10 cellular contexts compared by ENCODE assay signal in genomic region chr21:16454371-16454770, GRCh38.
DNase-seq lines count a peak whose midpoint lies in the region; ATAC-seq and TF ChIP-seq lines count a peak whose summit lies in the region.
"Had no signal": no experiment of that assay in that cellular context is flagged by ENCODE, and none has a peak within 500 bp of the region (broad histone marks: within the 10 kb centered on the region; RNA-seq: fewer than 3 reads in every experiment).

No MANE protein-coding gene starts in this region.

- no peak overlapping the region for H3K4me3 ChIP-seq in dorsolateral prefrontal cortex

- H3K27me3 ChIP-seq in dorsolateral prefrontal cortex: no peaks in the 10 kb centered on the region

- no peak for ATAC-seq in HG02840 (IDR thresholded peaks at IDR 0.05; ENCODE audit: low FRiP score, unreplicated experiment)
- ATAC-seq in HG02610 (IDR thresholded peaks at IDR 0.05; ENCODE audit: unreplicated experiment): no peak
- ATAC-seq: activated T-helper 17 cell treated with anti-CD3 and anti-CD28 coated beads, Interleukin-2, amount 50 U/mL, for 72 hours had no signal

- in situ Hi-C loops in G401 (cut with HindIII; ENCODE audit: low sequenced_read_pairs): no loop called here

- H3K4me3 Mint-ChIP-seq in mesothelial cell of epicardium: no peak overlapping the region
- no peak overlapping the region for H3K4me3 Mint-ChIP-seq in activated naive CD8-positive, alpha-beta T cell treated with anti-CD3 and anti-CD28 coated beads for 36 hours
- H3K4me3 Mint-ChIP-seq: activated T-helper 17 cell treated with anti-CD3 and anti-CD28 coated beads, Interleukin-2, amount 50 U/mL, for 72 hours; naive B cell had no signal

- peak overlapping the region in 1 of 59 donors; percentile 36 for H3K27ac ChIP-seq in dorsolateral prefrontal cortex

- peaks cover 33% of the 10 kb centered on the region for H3K4me1 Mint-ChIP-seq in mesothelial cell of epicardium
- H3K4me1 Mint-ChIP-seq in activated naive CD8-positive, alpha-beta T cell treated with anti-CD3 and anti-CD28 coated beads for 36 hours: no peaks in the 10 kb centered on the region
- H3K4me1 Mint-ChIP-seq: activated T-helper 17 cell treated with anti-CD3 and anti-CD28 coated beads, Interleukin-2, amount 50 U/mL, for 72 hours; naive B cell had no signal

- peak; percentile 49 for DNase-seq in G401 (ENCODE audit: low spot score)
- peak; percentile 1 to 43 for DNase-seq in NCI-H526 (lab: John Stamatoyannopoulos, UW)
- DNase-seq in dorsolateral prefrontal cortex: no peak
- no peak for DNase-seq in mesothelial cell of epicardium (ENCODE audit: low spot score in 2 of 2, unreplicated experiment in 2 of 2)
- no peak for DNase-seq in NCI-H1694 treated with DMSO at 0.1 percent for 48 hours (lab: John Stamatoyannopoulos, UW)
- DNase-seq in activated naive CD8-positive, alpha-beta T cell treated with anti-CD3 and anti-CD28 coated beads for 36 hours: no peak
- DNase-seq: naive B cell had no signal

- H3K27me3 Mint-ChIP-seq in mesothelial cell of epicardium (ENCODE audit: low read depth): no peaks in the 10 kb centered on the region
- H3K27me3 Mint-ChIP-seq in activated naive CD8-positive, alpha-beta T cell treated with anti-CD3 and anti-CD28 coated beads for 36 hours: no peaks in the 10 kb centered on the region
- H3K27me3 Mint-ChIP-seq: activated T-helper 17 cell treated with anti-CD3 and anti-CD28 coated beads, Interleukin-2, amount 50 U/mL, for 72 hours; naive B cell had no signal

- peaks cover 6% of the 10 kb centered on the region for H3K36me3 Mint-ChIP-seq in mesothelial cell of epicardium
- H3K36me3 Mint-ChIP-seq in activated naive CD8-positive, alpha-beta T cell treated with anti-CD3 and anti-CD28 coated beads for 36 hours: no peaks in the 10 kb centered on the region
- H3K36me3 Mint-ChIP-seq: naive B cell had no signal

- TF ChIP-seq CTCF in dorsolateral prefrontal cortex (IDR thresholded peaks at IDR 0.05 in 54 of 56, conservative IDR thresholded peaks at IDR 0.05 in 2 of 56; ENCODE audit: low read depth in 1 of 56, partially characterized antibody in 56 of 56): peak in 44 of 56 donors; percentile 11 to 57 (median 34)
- no peak for TF ChIP-seq CTCF in mesothelial cell of epicardium (IDR thresholded peaks at IDR 0.05; ENCODE audit: unreplicated experiment)

- peak overlapping the region; percentile 56 for H3K27ac Mint-ChIP-seq in mesothelial cell of epicardium
- H3K27ac Mint-ChIP-seq in activated naive CD8-positive, alpha-beta T cell treated with anti-CD3 and anti-CD28 coated beads for 36 hours: no peak overlapping the region
- H3K27ac Mint-ChIP-seq: activated T-helper 17 cell treated with anti-CD3 and anti-CD28 coated beads, Interleukin-2, amount 50 U/mL, for 72 hours; naive B cell had no signal

- intact Hi-C loops in dorsolateral prefrontal cortex (cut with DNase I): loop anchor here in 1 of 2 donors (10.0 kb wide), 2 partner anchors 80 to 130 kb away; no protein-coding TSS in a partner anchor

- peaks cover 2% of the 10 kb centered on the region for H3K9me3 Mint-ChIP-seq in mesothelial cell of epicardium
- H3K9me3 Mint-ChIP-seq in activated naive CD8-positive, alpha-beta T cell treated with anti-CD3 and anti-CD28 coated beads for 36 hours: no peaks in the 10 kb centered on the region
- H3K9me3 Mint-ChIP-seq: naive B cell had no signal

Comparison
In these comparisons a context has a peak if more than half of its experiments do, and no peak if none do; other contexts are left out.
1. DNase-seq: peak in G401 (single experiment) and NCI-H526 (2 of 2); none in dorsolateral prefrontal cortex (0 of 10), mesothelial cell of epicardium (0 of 2), NCI-H1694 treated with DMSO at 0.1 percent for 48 hours (single experiment) and activated naive CD8-positive, alpha-beta T cell treated with anti-CD3 and anti-CD28 coated beads for 36 hours (single experiment).